Comparison of ENCODE assay signal across 17 cellular contexts in the genomic region with DNA sequence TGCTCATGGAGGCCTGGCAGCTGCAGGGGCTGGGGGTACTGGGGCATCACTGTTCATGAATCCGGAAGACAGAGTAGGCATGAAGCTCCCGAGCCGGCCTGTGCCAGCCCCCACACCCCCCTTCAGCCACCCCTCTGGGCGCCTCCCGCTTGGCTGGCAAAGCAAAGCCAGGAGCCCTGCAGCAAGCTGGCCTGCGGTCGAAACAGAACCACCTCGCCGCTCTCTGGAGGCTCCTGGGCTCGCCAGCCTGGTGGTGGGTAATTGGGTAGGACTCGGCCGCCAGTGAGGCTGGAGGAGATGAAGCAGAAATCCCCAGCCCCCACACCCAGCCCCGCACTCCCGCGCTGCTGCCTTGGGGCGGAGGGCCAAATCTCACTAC.
DNase-seq lines count a peak whose midpoint lies in the region; ATAC-seq and TF ChIP-seq lines count a peak whose summit lies in the region.
"Had no signal": no experiment of that assay in that cellular context is flagged by ENCODE, and none has a peak within 500 bp of the region (broad histone marks: within the 10 kb centered on the region; RNA-seq: fewer than 3 reads in every experiment).

No MANE protein-coding gene starts in this region.

- ATAC-seq in Right ventricle myocardium superior (ENCODE audit: poor library complexity) (no peak), omental fat pad (ENCODE audit: low FRiP score) (peak; percentile 5), GM18873 (IDR thresholded peaks at IDR 0.05; ENCODE audit: low FRiP score, unreplicated experiment) (no peak)
- ATAC-seq: PC-3 had no signal

- intact Hi-C loops in Right ventricle myocardium superior (cut with DNase I) (no loop called here), cardiac septum (cut with DNase I) (no loop called here)

- peak; percentile 36 for DNase-seq in Right ventricle myocardium superior
- no peak for DNase-seq in cardiac septum (ENCODE audit: low spot score)
- peak; percentile 38 for DNase-seq in RPMI8226
- DNase-seq in kidney glomerular epithelial cell (lab: John Stamatoyannopoulos, UW): peak; percentile 42
- DNase-seq in omental fat pad (ENCODE audit: low spot score): no peak
- DNase-seq in globus pallidus (ENCODE audit: low spot score): no peak
- no peak for DNase-seq in NCI-H1436 (lab: John Stamatoyannopoulos, UW)
- DNase-seq: AML-193; Caco-2; CD4-positive, CD25-positive, alpha-beta regulatory T cell; GDM1; NCI-H187 treated with DMSO at 0.1 percent for 48 hours; NCI-H2227 treated with DMSO at 0.1 percent for 48 hours; NCI-H510A treated with DMSO at 0.1 percent for 48 hours; NCI-H82; PC-3 had no signal

- no peak for TF ChIP-seq CTCF in omental fat pad (IDR thresholded peaks at IDR 0.05)

Comparison
In these comparisons a context has a peak if more than half of its experiments do, and no peak if none do; other contexts are left out.
1. DNase-seq: peak in Right ventricle myocardium superior (single experiment), RPMI8226 (single experiment) and kidney glomerular epithelial cell (single experiment); none in cardiac septum (single experiment), omental fat pad (single experiment), globus pallidus (single experiment) and NCI-H1436 (single experiment).